In genomic region chr6:21918081-21918480, GRCh38 we compare ENCODE assay signal across 30 cellular contexts.
DNase-seq lines count a peak whose midpoint lies in the region; ATAC-seq, FAIRE-seq and TF ChIP-seq lines count a peak whose summit lies in the region.
"Had no signal": no experiment of that assay in that cellular context is flagged by ENCODE, and none has a peak within 500 bp of the region (broad histone marks: within the 10 kb centered on the region; RNA-seq: fewer than 3 reads in every experiment).

No MANE protein-coding gene starts in this region.

- no peak overlapping the region for H4K91ac ChIP-seq in H1 (replicated peaks; ENCODE audit: insufficient read length, low read length)

- H3K4ac ChIP-seq in H1 (replicated peaks; ENCODE audit: insufficient read length, low read depth, low read length): no peak overlapping the region

- H3K4me1 Mint-ChIP-seq in mesothelial cell of epicardium: peaks cover 66% of the 10 kb centered on the region

- no peaks in the 10 kb centered on the region for H3K27me3 ChIP-seq in H1 (replicated peaks in 1 of 4; ENCODE audit: control insufficient read depth in 3 of 4, extremely low read depth in 1 of 4, insufficient read depth in 3 of 4, low read length in 3 of 4)
- H3K27me3 ChIP-seq: heart right ventricle, MG63, Peyer's patch, vagina had no signal

- no peak overlapping the region for H2BK5ac ChIP-seq in H1 (ENCODE audit: low read depth, low read length)

- no peak overlapping the region for H4K5ac ChIP-seq in H1 (ENCODE audit: insufficient read length, low read depth, low read length)

- peaks cover 0 to 4% (median 0%) of the 10 kb centered on the region in 4 experiments; a peak in 2 of 8 replicates for H3K36me3 ChIP-seq in H1 (ENCODE audit: control insufficient read depth in 2 of 4, insufficient read depth in 4 of 4, low read length in 3 of 4)
- H3K36me3 ChIP-seq: heart right ventricle, MG63, Peyer's patch, vagina, WERI-Rb-1 had no signal

- H3K27ac ChIP-seq in H1 (ENCODE audit: low read depth, low read length): no peak overlapping the region
- H3K27ac ChIP-seq: heart right ventricle, Peyer's patch, vagina, WERI-Rb-1 had no signal

- no peak overlapping the region for H2AK5ac ChIP-seq in H1 (ENCODE audit: low read depth, low read length)

- peaks cover 0 to 5% (median 2%) of the 10 kb centered on the region in 4 experiments; a peak in 3 of 7 replicates for H3K4me1 ChIP-seq in H1 (replicated peaks in 1 of 4; ENCODE audit: control insufficient read depth in 3 of 4, insufficient read depth in 4 of 4, low read length in 3 of 4)
- H3K4me1 ChIP-seq: Peyer's patch had no signal

- H2AFZ ChIP-seq in H1 (ENCODE audit: low read length): no peak overlapping the region

- no peak for TF ChIP-seq POLR2A in H1 (IDR thresholded peaks at IDR 0.05; ENCODE audit: control extremely low read depth in 1 of 2, low read depth in 2 of 2, low read length in 2 of 2)

- POLR2A ChIA-PET in H1 (lab: Charles Lee; ENCODE audit: partially characterized antibody): no interaction called here

- no peak overlapping the region for H3K23ac ChIP-seq in H1 (ENCODE audit: insufficient read length)

- no peaks in the 10 kb centered on the region for H3K27me3 Mint-ChIP-seq in mesothelial cell of epicardium (ENCODE audit: low read depth)
- H3K27me3 Mint-ChIP-seq: activated CD4-positive, alpha-beta T cell treated with anti-CD3 and anti-CD28 coated beads, Interleukin-2, amount 10 ng/mL, durations not matched to agents 7 days and 5 days had no signal

- no peaks in the 10 kb centered on the region for H4K20me1 ChIP-seq in H1 (replicated peaks in 1 of 2; ENCODE audit: control insufficient read depth in 1 of 2, insufficient read depth in 2 of 2, low read length in 2 of 2)

- H3K18ac ChIP-seq in H1 (ENCODE audit: extremely low read depth, low read length): no peak overlapping the region

- H3K79me1 ChIP-seq in H1 (ENCODE audit: low read depth, low read length): peaks cover 5% of the 10 kb centered on the region

- no peak overlapping the region for H2BK120ac ChIP-seq in H1 (replicated peaks; ENCODE audit: low read depth, low read length)

- CTCF ChIA-PET in H1 (lab: Charles Lee; ENCODE audit: partially characterized antibody): interaction anchor here (0.6 kb wide), 1 partner anchor 28 kb away, joined by 4 read pairs; no protein-coding TSS in a partner anchor

- no peak overlapping the region for H4K8ac ChIP-seq in H1 (ENCODE audit: extremely low read depth, insufficient read depth, low read length)

- TF ChIP-seq RAD21 in H1 (IDR thresholded peaks at IDR 0.05 in 1 of 2, conservative IDR thresholded peaks at IDR 0.05 in 1 of 2; ENCODE audit: low read depth in 2 of 2, low read length in 2 of 2): no peak

- H3K14ac ChIP-seq in H1 (ENCODE audit: insufficient read length): no peak overlapping the region

- TF ChIP-seq CTCF in H1 (IDR thresholded peaks at IDR 0.05; ENCODE audit: control extremely low read depth in 1 of 3, insufficient read depth in 1 of 3, low read depth in 1 of 3, low read length in 3 of 3) (no peak), mesothelial cell of epicardium (IDR thresholded peaks at IDR 0.05; ENCODE audit: unreplicated experiment) (no peak)

- H3K79me2 ChIP-seq in H1 (ENCODE audit: control insufficient read depth in 1 of 2, insufficient read depth in 2 of 2, low read length in 2 of 2): peaks cover 0 to 33% of the 10 kb centered on the region in 2 experiments; a peak in 2 of 4 replicates

- no peak for FAIRE-seq in H1 (lab: Jason Lieb, UNC)
- FAIRE-seq: A204.1, colon had no signal

- H3K9me3 Mint-ChIP-seq in mesothelial cell of epicardium: no peaks in the 10 kb centered on the region
- H3K9me3 Mint-ChIP-seq: activated CD4-positive, alpha-beta T cell treated with anti-CD3 and anti-CD28 coated beads, Interleukin-2, amount 10 ng/mL, durations not matched to agents 7 days and 5 days had no signal

- no peak overlapping the region for H3K9ac ChIP-seq in H1 (replicated peaks in 1 of 4; ENCODE audit: extremely low read depth in 1 of 4, low read depth in 3 of 4, low read length in 3 of 4)

- no peak overlapping the region for H2BK20ac ChIP-seq in H1 (ENCODE audit: low read length)

- ATAC-seq in HG03097 (IDR thresholded peaks at IDR 0.05; ENCODE audit: low FRiP score, unreplicated experiment): no peak
- ATAC-seq in GM19455 (IDR thresholded peaks at IDR 0.05; ENCODE audit: unreplicated experiment): no peak
- ATAC-seq: heart right ventricle, left lobe of liver had no signal

- peak overlapping the region; percentile 87 for H3K27ac Mint-ChIP-seq in mesothelial cell of epicardium
- H3K27ac Mint-ChIP-seq: activated CD4-positive, alpha-beta T cell treated with anti-CD3 and anti-CD28 coated beads, Interleukin-2, amount 10 ng/mL, durations not matched to agents 7 days and 5 days; CD4-positive, alpha-beta memory T cell had no signal

- 92% methylated on average over 7 of the region's 7 CpGs; no CpG with 5 or more reads in 1 of the 2 experiments for WGBS in H1 (ENCODE audit: extremely low coverage in 1 of 2, insufficient coverage in 1 of 2, insufficient read length in 1 of 2, insufficient replicate concordance in 2 of 2, low coverage in 1 of 2, low lambda C conversion rate in 2 of 2, missing lambda C conversion rate in 1 of 2), 2 experiments

- DNase-seq in DMS79 (lab: John Stamatoyannopoulos, UW): peak; percentile 59
- DNase-seq in NCI-H2171 treated with DMSO at 0.1 percent for 48 hours (lab: John Stamatoyannopoulos, UW): peak; percentile 73
- DNase-seq in H1 (ENCODE audit: low read depth in 1 of 2, low spot score in 2 of 2): no peak
- DNase-seq in mesothelial cell of epicardium (ENCODE audit: low spot score in 2 of 2, unreplicated experiment in 2 of 2): no peak
- no peak for DNase-seq in amygdala (lab: John Stamatoyannopoulos, UW)
- no peak for DNase-seq in activated CD4-positive, alpha-beta T cell treated with anti-CD3 and anti-CD28 coated beads, Interleukin-2, amount 50 U/mL, for 4 hours
- DNase-seq: activated CD4-positive, alpha-beta T cell treated with anti-CD3 and anti-CD28 coated beads, Interleukin-2, amount 10 ng/mL, durations not matched to agents 7 days and 5 days; activated naive CD4-positive, alpha-beta T cell treated with anti-CD3 and anti-CD28 coated beads, Interleukin-2, amount 50 U/mL, for 16 hours; AML-193; amniotic stem cell; CD4-positive, alpha-beta memory T cell; effector CD4-positive, alpha-beta T cell; erythroblast; foreskin fibroblast; heart right ventricle; MG63; NCI-H2081; NK-92 treated with Interleukin-12 subunit alpha and Interleukin-12 subunit beta, amount 100 ng/mL, for 24 hours; Peyer's patch; SIG-M5; stimulated activated CD4-positive, alpha-beta T cell treated with anti-CD3 and anti-CD28 coated beads, Interleukin-15, amount 100 ng/mL, for 24 hours; stimulated activated naive CD4-positive, alpha-beta T cell; T-helper 9 cell; WERI-Rb-1 had no signal

- no peaks in the 10 kb centered on the region for H3K23me2 ChIP-seq in H1 (ENCODE audit: low read depth, low read length)

- H3K56ac ChIP-seq in H1 (replicated peaks; ENCODE audit: insufficient read length, low read depth, low read length): no peak overlapping the region

- H2BK15ac ChIP-seq in H1 (ENCODE audit: low read length): 0 out of 2 replicates have a peak overlapping the region, but pooled peaks have one; percentile 19

- H2BK12ac ChIP-seq in H1 (ENCODE audit: low read depth, low read length): no peak overlapping the region

- H3K36me3 Mint-ChIP-seq in mesothelial cell of epicardium: peaks cover 13% of the 10 kb centered on the region
- H3K36me3 Mint-ChIP-seq: CD4-positive, alpha-beta memory T cell had no signal

- no peaks in the 10 kb centered on the region for H3K9me3 ChIP-seq in H1 (ENCODE audit: insufficient read depth in 2 of 2, low read depth in 1 of 2, low read length in 1 of 2)
- H3K9me3 ChIP-seq: heart right ventricle, MG63, Peyer's patch, vagina had no signal

- no peak for TF ChIP-seq EP300 in H1 (IDR thresholded peaks at IDR 0.05; ENCODE audit: borderline replicate concordance in 1 of 2, low read depth in 2 of 2, low read length in 2 of 2)

- H3K4me3 ChIP-seq in H1 (ENCODE audit: extremely low read depth in 1 of 4, insufficient read depth in 2 of 4, low read depth in 3 of 4, low read length in 4 of 4): no peak overlapping the region
- H3K4me3 ChIP-seq: heart right ventricle, MG63, Peyer's patch, vagina had no signal

- H3K4me2 ChIP-seq in H1 (ENCODE audit: insufficient read depth in 1 of 2, low read depth in 2 of 2, low read length in 2 of 2): no peak overlapping the region

- H3K4me3 Mint-ChIP-seq in mesothelial cell of epicardium: no peak overlapping the region
- H3K4me3 Mint-ChIP-seq: activated CD4-positive, alpha-beta T cell treated with anti-CD3 and anti-CD28 coated beads, Interleukin-2, amount 10 ng/mL, durations not matched to agents 7 days and 5 days; CD4-positive, alpha-beta memory T cell had no signal

TF ChIP-seq in H1, 55 proteins besides CTCF, POLR2A, EP300 and RAD21 (continues in another document):
- no peak for TF ChIP-seq RBBP5 (IDR thresholded peaks at IDR 0.05; ENCODE audit: borderline replicate concordance, low read depth, low read length)
- TF ChIP-seq HDAC2 (IDR thresholded peaks at IDR 0.05; ENCODE audit: borderline replicate concordance in 1 of 2, low read depth in 2 of 2, low read length in 2 of 2): no peak
- no peak for TF ChIP-seq KDM4A (IDR thresholded peaks at IDR 0.05; ENCODE audit: low read depth, low read length, severe bottlenecking)
- TF ChIP-seq TEAD4 (IDR thresholded peaks at IDR 0.05; ENCODE audit: low read depth, low read length): no peak
- TF ChIP-seq ATF3 (IDR thresholded peaks at IDR 0.05; ENCODE audit: insufficient read depth, low read depth, low read length): no peak
- no peak for TF ChIP-seq CBX5 (IDR thresholded peaks at IDR 0.05; ENCODE audit: low read depth, low read length)
- no peak for TF ChIP-seq TAF7 (optimal IDR thresholded peaks at IDR 0.05; ENCODE audit: borderline replicate concordance, low read depth, low read length)
- no peak for TF ChIP-seq BRCA1 (IDR thresholded peaks at IDR 0.05; ENCODE audit: low read depth, low read length)
- no peak for TF ChIP-seq SIX5 (IDR thresholded peaks at IDR 0.05; ENCODE audit: low read depth, low read length)
- no peak for TF ChIP-seq POU5F1 (IDR thresholded peaks at IDR 0.05; ENCODE audit: low read depth, low read length)
- TF ChIP-seq NANOG (IDR thresholded peaks at IDR 0.05; ENCODE audit: insufficient read depth, low read depth, low read length, poor library complexity, severe bottlenecking): no peak
- TF ChIP-seq MAX (IDR thresholded peaks at IDR 0.05): no peak
- no peak for TF ChIP-seq RFX5 (IDR thresholded peaks at IDR 0.05; ENCODE audit: borderline replicate concordance, low read depth, low read length)
- TF ChIP-seq TBP (IDR thresholded peaks at IDR 0.05; ENCODE audit: low read depth, low read length): no peak

Comparison
In these comparisons a context has a peak if more than half of its experiments do, and no peak if none do; other contexts are left out.
1. DNase-seq: peak in DMS79 (single experiment) and NCI-H2171 treated with DMSO at 0.1 percent for 48 hours (single experiment); none in H1 (0 of 2), mesothelial cell of epicardium (0 of 2), amygdala (0 of 56) and activated CD4-positive, alpha-beta T cell treated with anti-CD3 and anti-CD28 coated beads, Interleukin-2, amount 50 U/mL, for 4 hours (0 of 2).